ENCODE assay signal across 7 cellular contexts in the genomic region with DNA sequence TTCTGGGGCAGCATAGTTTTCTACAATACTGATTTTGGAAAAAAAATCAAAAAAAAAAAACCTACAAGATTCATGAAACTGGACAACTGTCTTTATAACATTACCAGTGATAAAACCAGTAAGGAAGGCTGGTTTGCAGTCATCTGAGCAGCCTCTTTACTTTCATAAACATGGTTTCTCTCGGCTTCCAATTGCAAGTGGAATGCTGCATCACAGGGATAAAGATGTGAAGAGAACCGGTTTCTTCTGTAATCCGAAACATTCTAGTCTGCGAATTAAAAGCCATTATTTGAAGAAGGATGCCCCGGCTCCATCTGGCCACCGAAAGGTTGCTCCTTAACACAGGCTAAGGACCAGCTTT. TPM values are rescaled to one million over a fixed set of nuclear protein-coding genes. Genes with fewer than 3 reads are reported as not detected.
DNase-seq lines count a peak whose midpoint lies in the region; TF ChIP-seq lines count a peak whose summit lies in the region.
"Not testable (repeated sequence)": the region's sequence is repeated elsewhere in the genome, so short reads cannot be mapped to it uniquely, and the experiment has no call there.

No MANE protein-coding gene starts in this region.

- not testable (repeated sequence) for H3K27ac Mint-ChIP-seq in activated CD4-positive, alpha-beta memory T cell treated with anti-CD3 and anti-CD28 coated beads, Interleukin-2, amount 10 ng/mL, durations not matched to agents 7 days and 5 days

- H3K4me1 ChIP-seq in breast epithelium: not testable (repeated sequence)
- H3K4me1 ChIP-seq in mononuclear cell (ENCODE audit: insufficient read depth, low read length) (peaks cover 14% of the 10 kb centered on the region), skeletal muscle tissue (ENCODE audit: control insufficient read depth in 3 of 3, insufficient read depth in 3 of 3, low read length in 3 of 3) (peaks cover 12 to 18% (median 14%) of the 10 kb centered on the region in 3 donors)

- not testable (repeated sequence) for H3K9me3 ChIP-seq in breast epithelium; mononuclear cell (ENCODE audit: low read depth, low read length); skeletal muscle tissue (ENCODE audit: control insufficient read depth in 3 of 3, low read length in 3 of 3)

- not testable (repeated sequence) for H3K9me3 Mint-ChIP-seq in activated CD4-positive, alpha-beta memory T cell treated with anti-CD3 and anti-CD28 coated beads, Interleukin-2, amount 10 ng/mL, durations not matched to agents 7 days and 5 days

- intact Hi-C loops in breast epithelium (cut with DNase I; ENCODE audit: low total_unique reads): not testable (repeated sequence)

- POLR2A ChIA-PET in activated CD4-positive, alpha-beta memory T cell treated with anti-CD3 and anti-CD28 coated beads, Interleukin-2, amount 10 ng/mL, durations not matched to agents 7 days and 5 days (lab: Charles Lee): not testable (repeated sequence)

- H3K4me3 ChIP-seq in GM12865 (ENCODE audit: low read depth, low read length) (peak overlapping the region; percentile 35), breast epithelium (peak overlapping the region in 2 of 3 donors; percentile 45 to 59), fibroblast of the aortic adventitia (ENCODE audit: low read depth, low read length) (peak overlapping the region; percentile 59), mononuclear cell (ENCODE audit: low read length) (peak overlapping the region; percentile 27), skeletal muscle tissue (ENCODE audit: low read length in 3 of 3) (peak overlapping the region; percentile 55 to 63 (median 63))

- CTCF ChIA-PET in activated CD4-positive, alpha-beta memory T cell treated with anti-CD3 and anti-CD28 coated beads, Interleukin-2, amount 10 ng/mL, durations not matched to agents 7 days and 5 days (lab: Charles Lee): not testable (repeated sequence)

- H3K36me3 Mint-ChIP-seq in activated CD4-positive, alpha-beta memory T cell treated with anti-CD3 and anti-CD28 coated beads, Interleukin-2, amount 10 ng/mL, durations not matched to agents 7 days and 5 days (ENCODE audit: low read depth): not testable (repeated sequence)

- not testable (repeated sequence) for TF ChIP-seq POLR2A in breast epithelium (IDR thresholded peaks at IDR 0.05)

- TF ChIP-seq CTCF in GM12865 (IDR thresholded peaks at IDR 0.05; ENCODE audit: insufficient read depth, low read depth, low read length, missing control alignments); breast epithelium (IDR thresholded peaks at IDR 0.05); fibroblast of the aortic adventitia (IDR thresholded peaks at IDR 0.05; ENCODE audit: insufficient read depth, low read length): not testable (repeated sequence)

- H3K27ac ChIP-seq in breast epithelium: peak overlapping the region; percentile 92 to 97
- H3K27ac ChIP-seq in skeletal muscle tissue (ENCODE audit: low read depth, low read length): peak overlapping the region; percentile 86

- not testable (repeated sequence) for H3K27me3 ChIP-seq in breast epithelium; mononuclear cell (ENCODE audit: insufficient read depth, low read length); skeletal muscle tissue (ENCODE audit: control insufficient read depth in 3 of 3, insufficient read depth in 3 of 3, low read length in 3 of 3)

- DNase-seq in GM12865 (ENCODE audit: low read depth): peak; percentile 25
- DNase-seq in NCI-H510A treated with DMSO at 0.1 percent for 48 hours (lab: John Stamatoyannopoulos, UW): peak; percentile 62
- DNase-seq in activated CD4-positive, alpha-beta memory T cell treated with anti-CD3 and anti-CD28 coated beads, Interleukin-2, amount 10 ng/mL, durations not matched to agents 7 days and 5 days; breast epithelium (ENCODE audit: low spot score in 2 of 2); fibroblast of the aortic adventitia (ENCODE audit: low read depth): not testable (repeated sequence)

- H3K4me3 Mint-ChIP-seq in activated CD4-positive, alpha-beta memory T cell treated with anti-CD3 and anti-CD28 coated beads, Interleukin-2, amount 10 ng/mL, durations not matched to agents 7 days and 5 days: peak overlapping the region; percentile 0

- peak overlapping the region; percentile 73 to 92 (median 83) for H3K9ac ChIP-seq in skeletal muscle tissue (ENCODE audit: low read depth in 1 of 3, low read length in 3 of 3)

- peaks cover 26% of the 10 kb centered on the region for H3K4me1 Mint-ChIP-seq in activated CD4-positive, alpha-beta memory T cell treated with anti-CD3 and anti-CD28 coated beads, Interleukin-2, amount 10 ng/mL, durations not matched to agents 7 days and 5 days

- peaks cover 28% of the 10 kb centered on the region for H3K27me3 Mint-ChIP-seq in activated CD4-positive, alpha-beta memory T cell treated with anti-CD3 and anti-CD28 coated beads, Interleukin-2, amount 10 ng/mL, durations not matched to agents 7 days and 5 days

- not testable (repeated sequence) for H3K36me3 ChIP-seq in breast epithelium; skeletal muscle tissue (ENCODE audit: control insufficient read depth in 3 of 3, insufficient read depth in 3 of 3, low read length in 3 of 3)

RNA-seq across cellular contexts. Expression of gene RNU1-2, which starts 0.6 kb away (rescaled TPM):
- 1,000 to 10,000 TPM; 1,570 to 1,691 TPM for total RNA-seq in activated CD4-positive, alpha-beta memory T cell treated with anti-CD3 and anti-CD28 coated beads, Interleukin-2, amount 10 ng/mL, durations not matched to agents 7 days and 5 days
- total RNA-seq in breast epithelium: under 1 TPM; under 0.01 TPM
- under 0.01 and 2,882 TPM in 2 replicates for total RNA-seq in fibroblast of the aortic adventitia (ENCODE audit: low replicate concordance)
- under 0.01 TPM for total RNA-seq in mononuclear cell
- under 0.01 TPM for total RNA-seq in skeletal muscle tissue

RNA-seq across cellular contexts. Expression of gene CROCC, which starts 26.5 kb away (rescaled TPM):
- 10 to 100 TPM; 18.3 to 18.8 TPM for total RNA-seq in activated CD4-positive, alpha-beta memory T cell treated with anti-CD3 and anti-CD28 coated beads, Interleukin-2, amount 10 ng/mL, durations not matched to agents 7 days and 5 days
- total RNA-seq in breast epithelium (10 to 100 TPM; 15.5 to 43.9 (median 24.7) TPM), fibroblast of the aortic adventitia (ENCODE audit: low replicate concordance) (8.9 and 68.8 TPM in 2 replicates), mononuclear cell (27.8 TPM), skeletal muscle tissue (6.8 TPM)
